ENCODE assay signal across 11 cellular contexts in the genomic region with DNA sequence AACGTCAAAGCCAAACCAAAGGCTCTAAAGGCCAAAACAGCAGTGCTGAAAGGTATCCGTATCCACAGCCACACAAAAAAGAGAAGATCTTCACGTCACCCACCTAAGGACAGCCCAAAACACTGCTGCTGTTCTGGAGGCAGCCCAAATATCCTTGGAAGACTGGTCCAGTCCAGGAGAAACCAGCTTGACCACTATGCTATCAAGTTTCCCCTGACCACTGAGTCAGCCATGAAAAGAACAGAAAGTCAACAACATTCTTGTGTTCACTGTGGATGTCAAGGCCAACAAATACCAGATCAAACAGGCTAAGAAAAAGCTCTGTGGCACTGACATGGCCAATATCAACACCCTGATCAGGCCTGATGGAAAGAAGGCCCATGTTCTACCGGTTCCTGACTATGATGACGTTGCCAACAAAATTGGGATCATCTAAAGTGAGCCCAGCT. TPM values are rescaled to one million over a fixed set of nuclear protein-coding genes. Genes with fewer than 3 reads are reported as not detected.
DNase-seq lines count a peak whose midpoint lies in the region; ATAC-seq and TF ChIP-seq lines count a peak whose summit lies in the region.
"Had no signal": no experiment of that assay in that cellular context is flagged by ENCODE, and none has a peak within 500 bp of the region (broad histone marks: within the 10 kb centered on the region; RNA-seq: fewer than 3 reads in every experiment).

No MANE protein-coding gene starts in this region.

- no peak for TF ChIP-seq POLR2A in Peyer's patch (IDR thresholded peaks at IDR 0.05)

- no peak overlapping the region for H3K4me3 ChIP-seq in HEK293 (ENCODE audit: low read depth, low read length)
- no peak overlapping the region for H3K4me3 ChIP-seq in astrocyte of the spinal cord (ENCODE audit: low read depth, low read length)
- no peak overlapping the region for H3K4me3 ChIP-seq in left lung
- no peak overlapping the region for H3K4me3 ChIP-seq in Peyer's patch

- H3K36me3 ChIP-seq in HEK293 (ENCODE audit: control insufficient read depth in 2 of 2, insufficient read depth in 1 of 2, low read length in 2 of 2) (no peaks in the 10 kb centered on the region; a peak in 1 of 3 replicates), left lung (no peaks in the 10 kb centered on the region), Peyer's patch (no peaks in the 10 kb centered on the region)
- H3K36me3 ChIP-seq: BE2C had no signal

- no peaks in the 10 kb centered on the region for H3K27me3 ChIP-seq in left lung
- H3K27me3 ChIP-seq in Peyer's patch: no peaks in the 10 kb centered on the region
- H3K27me3 ChIP-seq: BE2C had no signal

- ATAC-seq in left lung: peak; percentile 87
- ATAC-seq in GM21619 (IDR thresholded peaks at IDR 0.05; ENCODE audit: unreplicated experiment): no peak

- no peak for TF ChIP-seq CTCF in 22Rv1 (IDR thresholded peaks at IDR 0.05)
- TF ChIP-seq CTCF in HEK293 (tag by site-specific recombination; IDR thresholded peaks at IDR 0.05): no peak
- no peak for TF ChIP-seq CTCF in astrocyte of the spinal cord (IDR thresholded peaks at IDR 0.05; ENCODE audit: low read depth, low read length)
- TF ChIP-seq CTCF in left lung (IDR thresholded peaks at IDR 0.05): no peak
- TF ChIP-seq CTCF in Peyer's patch (IDR thresholded peaks at IDR 0.05): no peak

- CTCF ChIA-PET in HEK293 (lab: Yijun Ruan, JAX): no interaction called here

- POLR2A ChIA-PET in HEK293 (lab: Yijun Ruan, JAX): no interaction called here

- peak overlapping the region; percentile 64 for H3K27ac ChIP-seq in 22Rv1
- H3K27ac ChIP-seq in HEK293 (ENCODE audit: extremely low read depth, low read depth, low read length): no peak overlapping the region
- no peak overlapping the region for H3K27ac ChIP-seq in left lung
- no peak overlapping the region for H3K27ac ChIP-seq in substantia nigra (ENCODE audit: low read depth, low read length, poor library complexity, severe bottlenecking)
- H3K27ac ChIP-seq in Peyer's patch: no peak overlapping the region

- peaks cover 28% of the 10 kb centered on the region for H3K4me1 ChIP-seq in HEK293 (ENCODE audit: control insufficient read depth, insufficient read depth, low read length)
- H3K4me1 ChIP-seq in left lung: peaks cover 0 to 53% of the 10 kb centered on the region in 2 donors
- H3K4me1 ChIP-seq in Peyer's patch: peaks cover 0 to 21% (median 5%) of the 10 kb centered on the region in 4 donors

- in situ Hi-C loops in astrocyte of the spinal cord (cut with HindIII; ENCODE audit: low sequenced_read_pairs): no loop called here

- H3K9me3 ChIP-seq in HEK293 (ENCODE audit: control insufficient read depth, insufficient read depth, low read depth, low read length) (no peaks in the 10 kb centered on the region), left lung (no peaks in the 10 kb centered on the region), Peyer's patch (no peaks in the 10 kb centered on the region)
- H3K9me3 ChIP-seq: BE2C had no signal

- DNase-seq in astrocyte of the spinal cord (ENCODE audit: low read depth, low spot score): peak; percentile 90
- DNase-seq in left lung: no peak
- no peak for DNase-seq in substantia nigra (lab: John Stamatoyannopoulos, UW)
- DNase-seq in Peyer's patch: no peak
- DNase-seq in iPS-NIHi7 (ENCODE audit: extremely low spot score): no peak
- DNase-seq: BE2C; central memory CD4-positive, alpha-beta T cell; KBM-7 had no signal

- intact Hi-C loops in left lung (cut with DNase I): no loop called here

TF ChIP-seq in HEK293, 187 proteins besides CTCF, POLR2A, EP300 and RAD21:
- TF ChIP-seq ZNF600 (tag by site-specific recombination; IDR thresholded peaks at IDR 0.05): peak; percentile 84
- TF ChIP-seq, protein P1, sequence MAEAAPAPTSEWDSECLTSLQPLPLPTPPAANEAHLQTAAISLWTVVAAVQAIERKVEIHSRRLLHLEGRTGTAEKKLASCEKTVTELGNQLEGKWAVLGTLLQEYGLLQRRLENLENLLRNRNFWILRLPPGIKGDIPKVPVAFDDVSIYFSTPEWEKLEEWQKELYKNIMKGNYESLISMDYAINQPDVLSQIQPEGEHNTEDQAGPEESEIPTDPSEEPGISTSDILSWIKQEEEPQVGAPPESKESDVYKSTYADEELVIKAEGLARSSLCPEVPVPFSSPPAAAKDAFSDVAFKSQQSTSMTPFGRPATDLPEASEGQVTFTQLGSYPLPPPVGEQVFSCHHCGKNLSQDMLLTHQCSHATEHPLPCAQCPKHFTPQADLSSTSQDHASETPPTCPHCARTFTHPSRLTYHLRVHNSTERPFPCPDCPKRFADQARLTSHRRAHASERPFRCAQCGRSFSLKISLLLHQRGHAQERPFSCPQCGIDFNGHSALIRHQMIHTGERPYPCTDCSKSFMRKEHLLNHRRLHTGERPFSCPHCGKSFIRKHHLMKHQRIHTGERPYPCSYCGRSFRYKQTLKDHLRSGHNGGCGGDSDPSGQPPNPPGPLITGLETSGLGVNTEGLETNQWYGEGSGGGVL (tag by site-specific recombination; IDR thresholded peaks at IDR 0.05): no peak

RNA-seq across cellular contexts. Expression of gene ARID4B, which starts 32.1 kb away (rescaled TPM):
- total RNA-seq in left lung (10 to 100 TPM; 29.0 to 39.2 TPM), Peyer's patch (100 to 1,000 TPM in 1 of 4 donors, 10 to 100 TPM in 3; 27.0 to 172 (median 70.8) TPM)

RNA-seq across cellular contexts. Expression of gene GGPS1, which starts 32.4 kb away (rescaled TPM):
- total RNA-seq in left lung (10 to 100 TPM; 30.5 to 36.4 TPM), Peyer's patch (10 to 100 TPM; 12.3 to 23.1 (median 18.5) TPM)
